1 cellular context compared by ENCODE assay signal in genomic region chr16:1420540-1421205, GRCh38.
TF ChIP-seq lines count a peak whose summit lies in the region.

Gene UQCC4, minus strand, starts transcription at chr16:1420747. Its CDS starts 24 bp downstream, at chr16:1420723.

TF ChIP-seq in HCT116, 20 proteins besides CTCF, POLR2A, EP300 and RAD21 (continued from another document):
- no peak for TF ChIP-seq ZBTB33 (IDR thresholded peaks at IDR 0.05; ENCODE audit: extremely low read depth, insufficient replicate concordance, low read length)
